In the genomic region with DNA sequence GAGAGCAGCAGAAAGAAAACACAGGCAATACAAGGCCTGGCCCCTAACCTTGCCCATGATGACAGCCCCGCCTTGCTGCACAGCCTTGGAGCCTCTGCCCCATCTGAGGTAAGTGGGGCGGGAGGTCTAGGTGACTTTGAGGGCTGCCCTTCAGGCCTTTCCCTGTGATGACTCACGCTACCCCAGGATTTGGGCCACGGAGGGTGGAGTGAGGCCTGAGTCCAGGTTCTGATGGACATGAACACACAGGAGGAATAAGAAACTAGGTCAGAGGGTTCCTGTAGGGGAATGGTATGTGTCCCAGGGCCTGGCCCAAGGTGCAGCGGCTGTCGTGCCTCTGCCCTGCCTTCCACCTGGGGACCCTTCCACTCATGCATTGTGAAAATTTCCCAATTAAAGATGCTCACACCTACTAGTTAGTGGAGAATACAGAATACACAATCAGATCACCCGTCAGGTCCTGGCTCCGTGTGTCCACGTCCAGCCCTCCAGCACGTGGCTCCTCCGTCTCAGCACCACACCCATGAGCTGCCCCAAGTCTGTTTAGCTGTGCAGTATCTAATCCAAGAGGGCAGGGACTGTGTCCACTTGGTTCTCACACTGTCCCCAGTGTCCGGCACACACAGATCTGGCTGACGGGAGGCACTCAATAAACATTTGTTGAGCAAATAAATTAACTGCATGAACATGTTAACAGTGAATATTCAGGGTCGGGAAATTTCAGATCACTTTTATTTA, we compare ENCODE assay signal across 17 cellular contexts.
DNase-seq lines count a peak whose midpoint lies in the region; ATAC-seq, FAIRE-seq and TF ChIP-seq lines count a peak whose summit lies in the region.
"Had no signal": no experiment of that assay in that cellular context is flagged by ENCODE, and none has a peak within 500 bp of the region (broad histone marks: within the 10 kb centered on the region; RNA-seq: fewer than 3 reads in every experiment).

No MANE protein-coding gene starts in this region.

- H3K27ac ChIP-seq in right lobe of liver (no peak overlapping the region), HepG2 (ENCODE audit: extremely low read length, insufficient read depth, low read length) (no peak overlapping the region), heart left ventricle (no peak overlapping the region), osteoblast (ENCODE audit: low read depth, low read length) (no peak overlapping the region)
- H3K27ac ChIP-seq: BLaER1 treated with 17β-estradiol and CSF1 and Interleukin-3, amounts not matched to agents 10 nM and 100 nM had no signal

- no TSS peak for BruUV-seq in HepG2 (replicated peaks; lab: Mats Ljungman, UMichigan)

- no peak for FAIRE-seq in HepG2 (lab: Jason Lieb, UNC)
- FAIRE-seq in GM12892 (lab: Jason Lieb, UNC) = no peak
- FAIRE-seq: A204.1, GM12891 had no signal

- H2AFZ ChIP-seq in HepG2 (ENCODE audit: low read length) (no peak overlapping the region), osteoblast (ENCODE audit: low read length) (no peak overlapping the region)

- CTCF ChIA-PET in HepG2 (lab: Yijun Ruan, JAX; ENCODE audit: low intra/inter-chr PET ratio, low total read pairs) = no interaction called here

- no peak overlapping the region for H3K4me3 ChIP-seq in right lobe of liver
- no peak overlapping the region for H3K4me3 ChIP-seq in HepG2 (replicated peaks in 1 of 3; ENCODE audit: insufficient read depth in 1 of 3, low read depth in 2 of 3, low read length in 3 of 3)
- H3K4me3 ChIP-seq in heart left ventricle = no peak overlapping the region
- no peak overlapping the region for H3K4me3 ChIP-seq in osteoblast (ENCODE audit: insufficient read depth, low read length)
- H3K4me3 ChIP-seq: BLaER1 treated with 17β-estradiol and CSF1 and Interleukin-3, amounts not matched to agents 10 nM and 100 nM had no signal

- no peaks in the 10 kb centered on the region for H3K79me2 ChIP-seq in HepG2 (ENCODE audit: insufficient read depth, low read length)
- no peaks in the 10 kb centered on the region for H3K79me2 ChIP-seq in osteoblast (ENCODE audit: insufficient read depth, low read length)

- no peak for TF ChIP-seq EP300 in HepG2 (IDR thresholded peaks at IDR 0.05; ENCODE audit: low read depth in 2 of 2, low read length in 2 of 2)
- TF ChIP-seq EP300 in HepG2 (CRISPR knock-in tag; IDR thresholded peaks at IDR 0.05; ENCODE audit: borderline replicate concordance) = no peak

- intact Hi-C loops in right lobe of liver (cut with DNase I) (no loop called here), HepG2 (cut with micrococcal nuclease; ENCODE audit: unreplicated experiment) (no loop called here), heart left ventricle (cut with DNase I) (no loop called here)

- H3K4me2 ChIP-seq in HepG2 (ENCODE audit: low read depth, low read length) (no peak overlapping the region), osteoblast (ENCODE audit: insufficient read depth, low read length) (no peak overlapping the region)
- H3K4me2 ChIP-seq: BLaER1 treated with 17β-estradiol and CSF1 and Interleukin-3, amounts not matched to agents 10 nM and 100 nM had no signal

- H3K27me3 ChIP-seq in right lobe of liver (no peaks in the 10 kb centered on the region), HepG2 (ENCODE audit: control insufficient read depth in 1 of 2, insufficient read depth in 2 of 2, low read length in 2 of 2) (peaks cover 4 to 9% of the 10 kb centered on the region in 2 experiments; a peak in 3 of 5 replicates), heart left ventricle (no peaks in the 10 kb centered on the region), osteoblast (ENCODE audit: insufficient read depth, low read length) (peaks cover 4% of the 10 kb centered on the region)
- H3K27me3 ChIP-seq: BLaER1 treated with 17β-estradiol and CSF1 and Interleukin-3, amounts not matched to agents 10 nM and 100 nM had no signal

- TF ChIP-seq POLR2A in right lobe of liver (IDR thresholded peaks at IDR 0.05) (no peak), HepG2 (IDR thresholded peaks at IDR 0.05; ENCODE audit: insufficient read depth in 1 of 2, low read depth in 2 of 2, low read length in 2 of 2) (no peak), heart left ventricle (IDR thresholded peaks at IDR 0.05) (no peak), GM12892 (IDR thresholded peaks at IDR 0.05; ENCODE audit: low read depth, low read length) (no peak)

- TF ChIP-seq CTCF in right lobe of liver (IDR thresholded peaks at IDR 0.05) (no peak), HepG2 (CRISPR knock-in tag; IDR thresholded peaks at IDR 0.05) (no peak), heart left ventricle (IDR thresholded peaks at IDR 0.05) (no peak), osteoblast (IDR thresholded peaks at IDR 0.05; ENCODE audit: extremely low read depth, low read depth, low read length) (no peak)

- H3K4me1 ChIP-seq in right lobe of liver = no peaks in the 10 kb centered on the region
- no peaks in the 10 kb centered on the region for H3K4me1 ChIP-seq in HepG2 (ENCODE audit: insufficient read depth, low read length)
- H3K4me1 ChIP-seq in heart left ventricle = peaks cover 0 to 6% (median 0%) of the 10 kb centered on the region in 12 donors
- H3K4me1 ChIP-seq in osteoblast (ENCODE audit: insufficient read depth, low read length) = peaks cover 4% of the 10 kb centered on the region

- DNase-seq in right lobe of liver (no peak), HepG2 (ENCODE audit: low spot score) (no peak), heart left ventricle (peak in 1 of 5 donors; percentile 32), osteoblast (ENCODE audit: insufficient read length, low spot score, missing footprints) (peak; percentile 13), GM12892 (ENCODE audit: insufficient read length) (no peak)
- DNase-seq in stimulated activated naive CD4-positive, alpha-beta T cell treated with Interleukin-2 at 50 U/mL for 16 hours (lab: John Stamatoyannopoulos, UW) = no peak
- DNase-seq: CD8-positive, alpha-beta memory T cell; DND-41; GF-D8; KG1; NCI-H1092; NCI-H146; NCI-H2081 treated with DMSO at 0.1 percent for 48 hours had no signal

- H4K20me1 ChIP-seq in HepG2 (ENCODE audit: insufficient read depth, low read length) (no peaks in the 10 kb centered on the region), osteoblast (ENCODE audit: insufficient read depth, low read length) (no peaks in the 10 kb centered on the region)

- no peak overlapping the region for H3K9ac ChIP-seq in HepG2 (ENCODE audit: insufficient read depth, low read depth, low read length)
- H3K9ac ChIP-seq: BLaER1 treated with 17β-estradiol and CSF1 and Interleukin-3, amounts not matched to agents 10 nM and 100 nM had no signal

- no peaks in the 10 kb centered on the region for H3K9me3 ChIP-seq in right lobe of liver
- no peaks in the 10 kb centered on the region for H3K9me3 ChIP-seq in HepG2 (ENCODE audit: low read length)
- H3K9me3 ChIP-seq in heart left ventricle = peaks cover 0 to 6% (median 0%) of the 10 kb centered on the region in 12 donors
- H3K9me3 ChIP-seq in osteoblast (ENCODE audit: low read depth, low read length) = peaks cover 4% of the 10 kb centered on the region

- 37% methylated on average over 4 of the region's 14 CpGs for WGBS in right lobe of liver (ENCODE audit: insufficient coverage, low coverage, low lambda C conversion rate, missing lambda C conversion rate)
- 18% methylated on average over 12 of the region's 14 CpGs for WGBS in HepG2 (ENCODE audit: low lambda C conversion rate)
- WGBS in heart left ventricle, 4 donors = 69 to 77% (median 73%) methylated on average over 13 to 14 of the region's 14 CpGs

- H3K36me3 ChIP-seq in right lobe of liver (no peaks in the 10 kb centered on the region), HepG2 (replicated peaks in 1 of 2; ENCODE audit: control insufficient read depth in 1 of 2, insufficient read depth in 2 of 2, low read length in 2 of 2) (no peaks in the 10 kb centered on the region), heart left ventricle (no peaks in the 10 kb centered on the region), osteoblast (ENCODE audit: insufficient read depth, low read length) (no peaks in the 10 kb centered on the region)
- H3K36me3 ChIP-seq: BLaER1 treated with 17β-estradiol and CSF1 and Interleukin-3, amounts not matched to agents 10 nM and 100 nM had no signal

- ATAC-seq in right lobe of liver = peak in 3 of 4 donors; percentile 36 to 44 (median 43)
- no peak for ATAC-seq in HepG2
- ATAC-seq in heart left ventricle = peak in 3 of 4 donors; percentile 25 to 53 (median 40)
- ATAC-seq in GM18861 (IDR thresholded peaks at IDR 0.05; ENCODE audit: unreplicated experiment) = no peak

- POLR2A ChIA-PET in HepG2 (lab: Yijun Ruan, JAX) = no interaction called here

- in situ Hi-C loops in HepG2 (cut with HindIII; ENCODE audit: extremely low pct_ligation_motif_present, low pct_unique_long_range_greater_than_20kb) = no loop called here

- TF ChIP-seq RAD21 in HepG2 (CRISPR knock-in tag; IDR thresholded peaks at IDR 0.05) = no peak

TF ChIP-seq in HepG2, 621 proteins besides CTCF, POLR2A, EP300 and RAD21:
- TF ChIP-seq ZNF547 (CRISPR knock-in tag; IDR thresholded peaks at IDR 0.05) (no peak), ELF1 (CRISPR knock-in tag; IDR thresholded peaks at IDR 0.05) (no peak), HNRNPL (IDR thresholded peaks at IDR 0.05; ENCODE audit: low read depth, low read length) (no peak), HOXA5 (CRISPR knock-in tag; IDR thresholded peaks at IDR 0.05) (no peak), ZBTB44 (CRISPR knock-in tag; IDR thresholded peaks at IDR 0.05) (no peak), ZNF317 (CRISPR knock-in tag; IDR thresholded peaks at IDR 0.05) (no peak), ZNF597 (CRISPR knock-in tag; IDR thresholded peaks at IDR 0.05) (no peak), MIER3 (CRISPR knock-in tag; IDR thresholded peaks at IDR 0.05; ENCODE audit: borderline replicate concordance) (no peak)

Comparison
In these comparisons a context has a peak if more than half of its experiments do, and no peak if none do; other contexts are left out.
1. ATAC-seq: peak in right lobe of liver (3 of 4) and heart left ventricle (3 of 4); none in HepG2 (single experiment) and GM18861 (single experiment).